ENCODE assay signal across 17 cellular contexts in genomic region chr6:157266274-157267101, GRCh38.
"Had no signal": no experiment of that assay in that cellular context is flagged by ENCODE, and none has a peak within 500 bp of the region (broad histone marks: within the 10 kb centered on the region; RNA-seq: fewer than 3 reads in every experiment).

No MANE protein-coding gene starts in this region.

- H3K4me3 Mint-ChIP-seq: activated CD4-positive, alpha-beta memory T cell treated with anti-CD3 and anti-CD28 coated beads, Interleukin-2, amount 10 ng/mL, durations not matched to agents 7 days and 5 days; activated T-cell treated with anti-CD3 and anti-CD28 coated beads, Interleukin-2, amount 50 U/mL, for 72 hours; dendritic cell treated with granulocyte-macrophage colony-stimulating factor and Interleukin-4, amounts not matched to agents 40 ng/mL and 50 ng/mL, for 4 days; effector memory CD8-positive, alpha-beta T cell; neural progenitor cell; stimulated activated memory B cell treated with anti-CD40 and anti-IgM and Interleukin-4, amounts not matched to agents 10 μg/mL and 1 μg/mL and 100 μg/mL, for 72 hours; T-helper 2 cell treated with Interferon-gamma antibody and Interleukin-4, amounts not matched to agents 5 μg/mL and 100 μg/mL, for 36 hours had no signal

- H3K27ac Mint-ChIP-seq: activated CD4-positive, alpha-beta memory T cell treated with anti-CD3 and anti-CD28 coated beads, Interleukin-2, amount 10 ng/mL, durations not matched to agents 7 days and 5 days; activated T-cell treated with anti-CD3 and anti-CD28 coated beads, Interleukin-2, amount 50 U/mL, for 72 hours; dendritic cell treated with granulocyte-macrophage colony-stimulating factor and Interleukin-4, amounts not matched to agents 40 ng/mL and 50 ng/mL, for 4 days; effector memory CD8-positive, alpha-beta T cell; stimulated activated memory B cell treated with anti-CD40 and anti-IgM and Interleukin-4, amounts not matched to agents 10 μg/mL and 1 μg/mL and 100 μg/mL, for 72 hours; T-helper 2 cell treated with Interferon-gamma antibody and Interleukin-4, amounts not matched to agents 5 μg/mL and 100 μg/mL, for 36 hours had no signal

- H3K4me1 ChIP-seq: neural progenitor cell had no signal

- H3K4me1 Mint-ChIP-seq: activated CD4-positive, alpha-beta memory T cell treated with anti-CD3 and anti-CD28 coated beads, Interleukin-2, amount 10 ng/mL, durations not matched to agents 7 days and 5 days; stimulated activated memory B cell treated with anti-CD40 and anti-IgM and Interleukin-4, amounts not matched to agents 10 μg/mL and 1 μg/mL and 100 μg/mL, for 72 hours had no signal

- H3K36me3 Mint-ChIP-seq: stimulated activated memory B cell treated with anti-CD40 and anti-IgM and Interleukin-4, amounts not matched to agents 10 μg/mL and 1 μg/mL and 100 μg/mL, for 72 hours had no signal

- H3K36me3 ChIP-seq: gastroesophageal sphincter, left ventricle myocardium inferior, neural progenitor cell, tibial nerve had no signal

- DNase-seq: activated CD4-positive, alpha-beta memory T cell treated with anti-CD3 and anti-CD28 coated beads, Interleukin-2, amount 10 ng/mL, durations not matched to agents 7 days and 5 days; activated CD4-positive, alpha-beta T cell treated with anti-CD3 and anti-CD28 coated beads for 1 hour; activated naive CD4-positive, alpha-beta T cell; activated T-cell treated with anti-CD3 and anti-CD28 coated beads, Interleukin-2, amount 50 U/mL, for 72 hours; effector memory CD8-positive, alpha-beta T cell; kidney; left ventricle myocardium inferior; mesendoderm had no signal

- H3K9me3 ChIP-seq: body of pancreas, gastroesophageal sphincter, left ventricle myocardium inferior, tibial nerve had no signal

- H3K27me3 Mint-ChIP-seq: activated CD4-positive, alpha-beta memory T cell treated with anti-CD3 and anti-CD28 coated beads, Interleukin-2, amount 10 ng/mL, durations not matched to agents 7 days and 5 days had no signal

- ATAC-seq: activated T-cell treated with anti-CD3 and anti-CD28 coated beads, Interleukin-2, amount 50 U/mL, for 72 hours; body of pancreas; effector memory CD8-positive, alpha-beta T cell; gastroesophageal sphincter; stimulated activated memory B cell treated with anti-CD40 and anti-IgM and Interleukin-4, amounts not matched to agents 10 μg/mL and 1 μg/mL and 100 μg/mL, for 72 hours had no signal

- H3K27me3 ChIP-seq: body of pancreas, gastroesophageal sphincter, hepatocyte, neural progenitor cell, tibial nerve had no signal

- H3K27ac ChIP-seq: body of pancreas, gastroesophageal sphincter, hepatocyte, left ventricle myocardium inferior, neural progenitor cell, tibial nerve had no signal

- H3K4me3 ChIP-seq: body of pancreas, gastroesophageal sphincter, hepatocyte, left ventricle myocardium inferior, neural progenitor cell, smooth muscle cell, tibial nerve had no signal

- FAIRE-seq: kidney had no signal
